Comparison of ENCODE assay signal across 37 cellular contexts in the genomic region with DNA sequence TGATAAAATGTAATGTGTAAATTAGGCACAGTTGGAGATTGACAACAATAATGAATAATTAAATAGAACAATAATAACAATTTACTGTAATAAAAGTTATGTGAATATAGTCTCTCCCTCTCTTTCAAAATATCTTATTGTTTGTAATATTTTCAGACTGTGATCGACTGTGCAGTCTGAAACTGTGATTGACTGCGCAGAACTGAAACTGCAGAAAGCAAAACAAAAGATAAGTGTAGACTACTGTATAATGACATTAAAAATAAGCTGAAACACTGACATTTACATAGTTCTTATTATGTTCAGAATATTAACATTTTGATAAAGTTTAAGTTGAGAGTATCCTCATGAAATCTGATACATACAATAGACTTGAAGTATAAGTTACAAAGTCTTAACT.
"Had no signal": no experiment of that assay in that cellular context is flagged by ENCODE, and none has a peak within 500 bp of the region (broad histone marks: within the 10 kb centered on the region; RNA-seq: fewer than 3 reads in every experiment).

No MANE protein-coding gene starts in this region.

- H3K36me3 ChIP-seq: adrenal gland, ascending aorta, brain microvascular endothelial cell, breast epithelium, cardiac muscle cell had no signal

- H3K9me3 Mint-ChIP-seq: activated T-cell treated with anti-CD3 and anti-CD28 coated beads, Interleukin-2, amount 50 U/mL, for 4 hours; activated T-helper 17 cell treated with anti-CD3 and anti-CD28 coated beads, Interleukin-2, amount 50 U/mL, for 72 hours had no signal

- H3K9me3 ChIP-seq: adrenal gland, ascending aorta, body of pancreas had no signal

- ATAC-seq: activated naive CD4-positive, alpha-beta T cell treated with anti-CD3 and anti-CD28 coated beads, Interleukin-2, amount 50 U/mL, for 72 hours; activated naive CD8-positive, alpha-beta T cell treated with anti-CD3 and anti-CD28 coated beads, Interleukin-2, amount 50 U/mL, for 24 hours; activated T-cell treated with anti-CD3 and anti-CD28 coated beads, Interleukin-2, amount 50 U/mL, for 4 hours; activated T-cell treated with anti-CD3 and anti-CD28 coated beads, Interleukin-2, amount 50 U/mL, for 72 hours; activated T-helper 17 cell treated with anti-CD3 and anti-CD28 coated beads, Interleukin-2, amount 50 U/mL, for 72 hours; body of pancreas had no signal

- H3K27ac ChIP-seq: adrenal gland, ascending aorta, body of pancreas, brain microvascular endothelial cell, breast epithelium, cardiac muscle cell had no signal

- H3K4me3 Mint-ChIP-seq: activated naive CD4-positive, alpha-beta T cell treated with anti-CD3 and anti-CD28 coated beads for 36 hours; activated naive CD4-positive, alpha-beta T cell treated with anti-CD3 and anti-CD28 coated beads, Interleukin-2, amount 10 ng/mL, durations not matched to agents 7 days and 5 days; activated naive CD4-positive, alpha-beta T cell treated with anti-CD3 and anti-CD28 coated beads, Interleukin-2, amount 50 U/mL, for 24 hours; activated naive CD8-positive, alpha-beta T cell; activated naive CD8-positive, alpha-beta T cell treated with anti-CD3 and anti-CD28 coated beads for 36 hours; activated naive CD8-positive, alpha-beta T cell treated with anti-CD3 and anti-CD28 coated beads, Interleukin-2, amount 10 ng/mL, durations not matched to agents 7 days and 5 days; activated naive CD8-positive, alpha-beta T cell treated with anti-CD3 and anti-CD28 coated beads, Interleukin-2, amount 50 U/mL, for 24 hours; activated T-cell treated with anti-CD3 and anti-CD28 coated beads, Interleukin-2, amount 50 U/mL, for 24 hours; activated T-cell treated with anti-CD3 and anti-CD28 coated beads, Interleukin-2, amount 50 U/mL, for 4 hours; activated T-cell treated with anti-CD3 and anti-CD28 coated beads, Interleukin-2, amount 50 U/mL, for 72 hours; activated T-helper 1 cell treated with anti-CD3 and anti-CD28 coated beads, Interleukin-12 subunit alpha, Interleukin-12 subunit beta, Interleukin-2, Interleukin-4 antibody, amounts not matched to agents 30 ng/mL and 10 ng/mL and 1 ng/mL, durations not matched to agents 14 hours and 24 hours and 36 hours; activated T-helper 17 cell treated with anti-CD3 and anti-CD28 coated beads, Interleukin-2, amount 50 U/mL, for 72 hours; brain; central memory CD8-positive, alpha-beta T cell had no signal

- H3K27me3 Mint-ChIP-seq: activated naive CD4-positive, alpha-beta T cell treated with anti-CD3 and anti-CD28 coated beads, Interleukin-2, amount 10 ng/mL, durations not matched to agents 7 days and 5 days; activated naive CD4-positive, alpha-beta T cell treated with anti-CD3 and anti-CD28 coated beads, Interleukin-2, amount 50 U/mL, for 24 hours; activated naive CD8-positive, alpha-beta T cell; activated naive CD8-positive, alpha-beta T cell treated with anti-CD3 and anti-CD28 coated beads for 36 hours; activated naive CD8-positive, alpha-beta T cell treated with anti-CD3 and anti-CD28 coated beads, Interleukin-2, amount 10 ng/mL, durations not matched to agents 7 days and 5 days; activated naive CD8-positive, alpha-beta T cell treated with anti-CD3 and anti-CD28 coated beads, Interleukin-2, amount 50 U/mL, for 24 hours; activated T-cell treated with anti-CD3 and anti-CD28 coated beads, Interleukin-2, amount 50 U/mL, for 24 hours; activated T-helper 17 cell treated with anti-CD3 and anti-CD28 coated beads, Interleukin-2, amount 50 U/mL, for 72 hours; brain; central memory CD8-positive, alpha-beta T cell had no signal

- H3K4me3 ChIP-seq: adrenal gland, ascending aorta, body of pancreas, breast epithelium, cardiac muscle cell had no signal

- H3K27ac Mint-ChIP-seq: activated naive CD4-positive, alpha-beta T cell treated with anti-CD3 and anti-CD28 coated beads for 36 hours; activated naive CD4-positive, alpha-beta T cell treated with anti-CD3 and anti-CD28 coated beads, Interleukin-2, amount 10 ng/mL, durations not matched to agents 7 days and 5 days; activated naive CD4-positive, alpha-beta T cell treated with anti-CD3 and anti-CD28 coated beads, Interleukin-2, amount 50 U/mL, for 24 hours; activated naive CD4-positive, alpha-beta T cell treated with anti-CD3 and anti-CD28 coated beads, Interleukin-2, amount 50 U/mL, for 72 hours; activated naive CD8-positive, alpha-beta T cell; activated naive CD8-positive, alpha-beta T cell treated with anti-CD3 and anti-CD28 coated beads for 36 hours; activated naive CD8-positive, alpha-beta T cell treated with anti-CD3 and anti-CD28 coated beads, Interleukin-2, amount 10 ng/mL, durations not matched to agents 7 days and 5 days; activated naive CD8-positive, alpha-beta T cell treated with anti-CD3 and anti-CD28 coated beads, Interleukin-2, amount 50 U/mL, for 24 hours; activated T-cell treated with anti-CD3 and anti-CD28 coated beads, Interleukin-2, amount 50 U/mL, for 24 hours; activated T-cell treated with anti-CD3 and anti-CD28 coated beads, Interleukin-2, amount 50 U/mL, for 72 hours; activated T-helper 1 cell treated with anti-CD3 and anti-CD28 coated beads, Interleukin-12 subunit alpha, Interleukin-12 subunit beta, Interleukin-2, Interleukin-4 antibody, amounts not matched to agents 30 ng/mL and 10 ng/mL and 1 ng/mL, durations not matched to agents 14 hours and 24 hours and 36 hours; activated T-helper 17 cell treated with anti-CD3 and anti-CD28 coated beads, Interleukin-2, amount 50 U/mL, for 72 hours; activated T-helper 2 cell treated with anti-CD3 and anti-CD28 coated beads, Interferon-gamma antibody, Interleukin-2, Interleukin-4, amounts not matched to agents 10 μg/mL and 5 μg/mL and 100 μg/mL, durations not matched to agents 14 hours and 24 hours and 36 hours; brain had no signal

- H3K36me3 Mint-ChIP-seq: activated naive CD4-positive, alpha-beta T cell treated with anti-CD3 and anti-CD28 coated beads, Interleukin-2, amount 10 ng/mL, durations not matched to agents 7 days and 5 days; activated naive CD4-positive, alpha-beta T cell treated with anti-CD3 and anti-CD28 coated beads, Interleukin-2, amount 50 U/mL, for 24 hours; activated naive CD4-positive, alpha-beta T cell treated with anti-CD3 and anti-CD28 coated beads, Interleukin-2, amount 50 U/mL, for 72 hours; activated naive CD8-positive, alpha-beta T cell; activated naive CD8-positive, alpha-beta T cell treated with anti-CD3 and anti-CD28 coated beads for 36 hours; activated naive CD8-positive, alpha-beta T cell treated with anti-CD3 and anti-CD28 coated beads, Interleukin-2, amount 10 ng/mL, durations not matched to agents 7 days and 5 days had no signal

- H3K4me1 ChIP-seq: adrenal gland, ascending aorta, body of pancreas, breast epithelium had no signal

- H3K4me1 Mint-ChIP-seq: activated naive CD4-positive, alpha-beta T cell treated with anti-CD3 and anti-CD28 coated beads, Interleukin-2, amount 10 ng/mL, durations not matched to agents 7 days and 5 days; activated naive CD4-positive, alpha-beta T cell treated with anti-CD3 and anti-CD28 coated beads, Interleukin-2, amount 50 U/mL, for 24 hours; activated naive CD8-positive, alpha-beta T cell treated with anti-CD3 and anti-CD28 coated beads for 36 hours; activated naive CD8-positive, alpha-beta T cell treated with anti-CD3 and anti-CD28 coated beads, Interleukin-2, amount 10 ng/mL, durations not matched to agents 7 days and 5 days; activated naive CD8-positive, alpha-beta T cell treated with anti-CD3 and anti-CD28 coated beads, Interleukin-2, amount 50 U/mL, for 24 hours; activated T-helper 17 cell treated with anti-CD3 and anti-CD28 coated beads, Interleukin-2, amount 50 U/mL, for 72 hours; central memory CD8-positive, alpha-beta T cell had no signal

- H3K27me3 ChIP-seq: adrenal gland, ascending aorta, body of pancreas, brain microvascular endothelial cell, breast epithelium, cardiac muscle cell had no signal

- DNase-seq: activated effector memory CD4-positive, alpha-beta T cell treated with anti-CD3 and anti-CD28 coated beads, Interleukin-2, amount 50 U/mL, for 16 hours; activated effector memory CD4-positive, alpha-beta T cell treated with Interleukin-2 at 50 U/mL for 16 hours; activated gamma-delta T cell; activated gamma-delta T cell treated with Interleukin-2 at 50 U/mL for 16 hours; activated naive CD4-positive, alpha-beta T cell; activated naive CD4-positive, alpha-beta T cell treated with anti-CD3 and anti-CD28 coated beads for 36 hours; activated naive CD4-positive, alpha-beta T cell treated with anti-CD3 and anti-CD28 coated beads, Interleukin-2, amount 10 ng/mL, durations not matched to agents 7 days and 5 days; activated naive CD4-positive, alpha-beta T cell treated with anti-CD3 and anti-CD28 coated beads, Interleukin-2, amount 50 U/mL, for 16 hours; activated naive CD4-positive, alpha-beta T cell treated with Interleukin-2 at 50 U/mL for 16 hours; activated naive CD8-positive, alpha-beta T cell treated with anti-CD3 and anti-CD28 coated beads for 36 hours; activated naive CD8-positive, alpha-beta T cell treated with anti-CD3 and anti-CD28 coated beads, Interleukin-2, amount 10 ng/mL, durations not matched to agents 7 days and 5 days; activated naive CD8-positive, alpha-beta T cell treated with anti-CD3 and anti-CD28 coated beads, Interleukin-2, amount 50 U/mL, for 24 hours; activated T-cell treated with anti-CD3 and anti-CD28 coated beads, Interleukin-2, amount 50 U/mL, for 24 hours; activated T-cell treated with anti-CD3 and anti-CD28 coated beads, Interleukin-2, amount 50 U/mL, for 4 hours; activated T-cell treated with anti-CD3 and anti-CD28 coated beads, Interleukin-2, amount 50 U/mL, for 48 hours; activated T-cell treated with anti-CD3 and anti-CD28 coated beads, Interleukin-2, amount 50 U/mL, for 72 hours; adrenal gland; amniotic stem cell; amygdala; anterior cingulate cortex; aorta; body of pancreas; brain microvascular endothelial cell; caudate nucleus; central memory CD4-positive, alpha-beta T cell; cerebellar nuclear complex had no signal
